Comparison of ENCODE assay signal across 11 cellular contexts in the genomic region with DNA sequence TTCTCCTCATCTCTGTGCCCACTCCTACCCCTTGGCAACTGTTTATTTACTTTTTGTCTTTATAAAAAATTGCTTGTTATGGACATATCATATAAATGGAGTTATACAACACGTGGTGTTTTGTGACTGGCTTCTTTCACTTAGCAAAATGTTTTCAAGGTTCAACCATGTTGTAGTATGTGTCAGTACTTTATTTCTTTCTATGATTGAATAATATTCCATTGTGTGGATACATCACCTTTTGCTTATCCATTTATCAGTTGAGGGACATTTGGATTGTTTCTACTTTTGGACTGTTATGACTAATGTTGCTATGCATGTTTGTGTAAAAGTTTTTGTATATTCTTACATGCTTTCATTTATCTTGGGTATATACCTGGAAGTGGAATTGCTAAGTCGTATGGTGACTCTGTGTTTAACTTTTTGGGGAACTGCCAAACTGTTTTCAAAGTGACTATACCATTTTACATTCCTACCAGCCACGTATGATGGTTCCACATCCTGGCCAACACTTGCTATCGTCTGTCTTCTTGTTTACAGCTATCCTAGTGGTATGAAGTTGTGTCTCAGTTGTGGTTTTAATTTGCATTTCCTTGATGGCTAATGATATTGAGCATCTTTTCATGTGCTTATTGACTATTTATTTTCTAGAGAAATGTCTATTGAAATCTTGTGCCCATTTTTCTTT.
DNase-seq lines count a peak whose midpoint lies in the region; ATAC-seq and TF ChIP-seq lines count a peak whose summit lies in the region.
"Had no signal": no experiment of that assay in that cellular context is flagged by ENCODE, and none has a peak within 500 bp of the region (broad histone marks: within the 10 kb centered on the region; RNA-seq: fewer than 3 reads in every experiment).

No MANE protein-coding gene starts in this region.

- POLR2A ChIA-PET in activated CD8-positive, alpha-beta T cell treated with anti-CD3 and anti-CD28 coated beads for 36 hours (lab: Charles Lee) = no interaction called here
- POLR2A ChIA-PET in activated CD8-positive, alpha-beta T cell treated with anti-CD3 and anti-CD28 coated beads, Interleukin-2, amount 10 ng/mL, durations not matched to agents 7 days and 5 days (lab: Charles Lee) = no interaction called here

- peaks cover 27% of the 10 kb centered on the region for H3K4me1 Mint-ChIP-seq in activated CD8-positive, alpha-beta T cell treated with anti-CD3 and anti-CD28 coated beads for 36 hours (ENCODE audit: low read depth)
- peaks cover 45% of the 10 kb centered on the region for H3K4me1 Mint-ChIP-seq in activated CD8-positive, alpha-beta T cell treated with anti-CD3 and anti-CD28 coated beads, Interleukin-2, amount 10 ng/mL, durations not matched to agents 7 days and 5 days (ENCODE audit: low read depth)
- H3K4me1 Mint-ChIP-seq in T-helper 2 cell treated with Interferon-gamma antibody and Interleukin-4, amounts not matched to agents 5 μg/mL and 100 μg/mL, for 36 hours (ENCODE audit: low read depth) = peaks cover 48% of the 10 kb centered on the region

- H3K9me3 Mint-ChIP-seq in activated CD8-positive, alpha-beta T cell treated with anti-CD3 and anti-CD28 coated beads for 36 hours = no peaks in the 10 kb centered on the region
- H3K9me3 Mint-ChIP-seq in activated CD8-positive, alpha-beta T cell treated with anti-CD3 and anti-CD28 coated beads, Interleukin-2, amount 10 ng/mL, durations not matched to agents 7 days and 5 days (ENCODE audit: insufficient read depth) = no peaks in the 10 kb centered on the region
- no peaks in the 10 kb centered on the region for H3K9me3 Mint-ChIP-seq in T-helper 2 cell treated with Interferon-gamma antibody and Interleukin-4, amounts not matched to agents 5 μg/mL and 100 μg/mL, for 36 hours

- TF ChIP-seq CTCF in activated CD8-positive, alpha-beta T cell treated with anti-CD3 and anti-CD28 coated beads for 36 hours (IDR thresholded peaks at IDR 0.05) = no peak

- H3K4me3 Mint-ChIP-seq in activated CD8-positive, alpha-beta T cell treated with anti-CD3 and anti-CD28 coated beads for 36 hours = no peak overlapping the region
- no peak overlapping the region for H3K4me3 Mint-ChIP-seq in activated CD8-positive, alpha-beta T cell treated with anti-CD3 and anti-CD28 coated beads, Interleukin-2, amount 10 ng/mL, durations not matched to agents 7 days and 5 days
- H3K4me3 Mint-ChIP-seq in T-helper 2 cell treated with Interferon-gamma antibody and Interleukin-4, amounts not matched to agents 5 μg/mL and 100 μg/mL, for 36 hours = no peak overlapping the region

- intact Hi-C loops in activated CD8-positive, alpha-beta T cell treated with anti-CD3 and anti-CD28 coated beads for 36 hours (cut with micrococcal nuclease) = no loop called here

- no peaks in the 10 kb centered on the region for H3K27me3 Mint-ChIP-seq in activated CD8-positive, alpha-beta T cell treated with anti-CD3 and anti-CD28 coated beads for 36 hours
- H3K27me3 Mint-ChIP-seq in activated CD8-positive, alpha-beta T cell treated with anti-CD3 and anti-CD28 coated beads, Interleukin-2, amount 10 ng/mL, durations not matched to agents 7 days and 5 days (ENCODE audit: low read depth) = no peaks in the 10 kb centered on the region
- no peaks in the 10 kb centered on the region for H3K27me3 Mint-ChIP-seq in T-helper 2 cell treated with Interferon-gamma antibody and Interleukin-4, amounts not matched to agents 5 μg/mL and 100 μg/mL, for 36 hours (ENCODE audit: low read depth)

- CTCF ChIA-PET in activated CD8-positive, alpha-beta T cell treated with anti-CD3 and anti-CD28 coated beads for 36 hours (lab: Charles Lee) = no interaction called here
- CTCF ChIA-PET in activated CD8-positive, alpha-beta T cell treated with anti-CD3 and anti-CD28 coated beads, Interleukin-2, amount 10 ng/mL, durations not matched to agents 7 days and 5 days (lab: Charles Lee) = interaction anchor here (1.0 kb wide), 1 partner anchor 45 kb away, joined by 3 read pairs; no protein-coding TSS in a partner anchor

- no peaks in the 10 kb centered on the region for H3K36me3 Mint-ChIP-seq in activated CD8-positive, alpha-beta T cell treated with anti-CD3 and anti-CD28 coated beads for 36 hours (ENCODE audit: low read depth)
- peaks cover 6% of the 10 kb centered on the region for H3K36me3 Mint-ChIP-seq in activated CD8-positive, alpha-beta T cell treated with anti-CD3 and anti-CD28 coated beads, Interleukin-2, amount 10 ng/mL, durations not matched to agents 7 days and 5 days (ENCODE audit: low read depth)
- H3K36me3 Mint-ChIP-seq in T-helper 2 cell treated with Interferon-gamma antibody and Interleukin-4, amounts not matched to agents 5 μg/mL and 100 μg/mL, for 36 hours (ENCODE audit: low read depth) = peaks cover 8% of the 10 kb centered on the region

- no peak overlapping the region for H3K27ac Mint-ChIP-seq in activated CD8-positive, alpha-beta T cell treated with anti-CD3 and anti-CD28 coated beads for 36 hours
- H3K27ac Mint-ChIP-seq in activated CD8-positive, alpha-beta T cell treated with anti-CD3 and anti-CD28 coated beads, Interleukin-2, amount 10 ng/mL, durations not matched to agents 7 days and 5 days = no peak overlapping the region
- peak overlapping the region; percentile 56 for H3K27ac Mint-ChIP-seq in T-helper 2 cell treated with Interferon-gamma antibody and Interleukin-4, amounts not matched to agents 5 μg/mL and 100 μg/mL, for 36 hours

- DNase-seq in activated CD8-positive, alpha-beta T cell treated with anti-CD3 and anti-CD28 coated beads for 36 hours = no peak
- DNase-seq in activated CD8-positive, alpha-beta T cell treated with anti-CD3 and anti-CD28 coated beads, Interleukin-2, amount 10 ng/mL, durations not matched to agents 7 days and 5 days = no peak
- DNase-seq in T-helper 2 cell treated with Interferon-gamma antibody and Interleukin-4, amounts not matched to agents 5 μg/mL and 100 μg/mL, for 36 hours (ENCODE audit: low spot score) = peak; percentile 31
- DNase-seq in non-pigmented ciliary epithelial cell (ENCODE audit: low read depth) = peak; percentile 61
- no peak for DNase-seq in NCI-H446 treated with DMSO at 0.1 percent for 48 hours (lab: John Stamatoyannopoulos, UW)
- DNase-seq: GOT3, kidney glomerular epithelial cell, T-helper 9 cell had no signal

- ATAC-seq in activated CD8-positive, alpha-beta T cell treated with anti-CD3 and anti-CD28 coated beads for 36 hours = peak; percentile 53
- no peak for ATAC-seq in activated CD8-positive, alpha-beta T cell treated with anti-CD3 and anti-CD28 coated beads, Interleukin-2, amount 10 ng/mL, durations not matched to agents 7 days and 5 days
- peak; percentile 59 for ATAC-seq in HG02610 (IDR thresholded peaks at IDR 0.05; ENCODE audit: unreplicated experiment)
- ATAC-seq in GM19324 (IDR thresholded peaks at IDR 0.05; ENCODE audit: low FRiP score, unreplicated experiment) = no peak
- ATAC-seq in GM19328 (IDR thresholded peaks at IDR 0.05; ENCODE audit: unreplicated experiment) = no peak

Comparison
In these comparisons a context has a peak if more than half of its experiments do, and no peak if none do; other contexts are left out.
1. ATAC-seq: peak in activated CD8-positive, alpha-beta T cell treated with anti-CD3 and anti-CD28 coated beads for 36 hours (single experiment) and HG02610 (single experiment); none in activated CD8-positive, alpha-beta T cell treated with anti-CD3 and anti-CD28 coated beads, Interleukin-2, amount 10 ng/mL, durations not matched to agents 7 days and 5 days (single experiment), GM19324 (single experiment) and GM19328 (single experiment).
2. DNase-seq: peak in T-helper 2 cell treated with Interferon-gamma antibody and Interleukin-4, amounts not matched to agents 5 μg/mL and 100 μg/mL, for 36 hours (single experiment) and non-pigmented ciliary epithelial cell (single experiment); none in activated CD8-positive, alpha-beta T cell treated with anti-CD3 and anti-CD28 coated beads for 36 hours (single experiment), activated CD8-positive, alpha-beta T cell treated with anti-CD3 and anti-CD28 coated beads, Interleukin-2, amount 10 ng/mL, durations not matched to agents 7 days and 5 days (single experiment) and NCI-H446 treated with DMSO at 0.1 percent for 48 hours (single experiment).